In genomic region chr11:66722745-66723651, GRCh38 we compare ENCODE assay signal across 1 cellular context.
TF ChIP-seq lines count a peak whose summit lies in the region.

No MANE protein-coding gene starts in this region.

TF ChIP-seq in HepG2, 621 proteins besides CTCF, POLR2A, EP300 and RAD21 (continued from another document):
- TF ChIP-seq ZNF362 (CRISPR knock-in tag; IDR thresholded peaks at IDR 0.05; ENCODE audit: borderline replicate concordance): peak; percentile 58
- TF ChIP-seq ZNF770 (CRISPR knock-in tag; IDR thresholded peaks at IDR 0.05): peak; percentile 88
- TF ChIP-seq ZNF775 (CRISPR knock-in tag; IDR thresholded peaks at IDR 0.05; ENCODE audit: borderline replicate concordance): no peak
- peak; percentile 58 for TF ChIP-seq HNRNPLL (IDR thresholded peaks at IDR 0.05; ENCODE audit: low read depth, low read length, poor library complexity, severe bottlenecking)
- TF ChIP-seq KMT2A (CRISPR knock-in tag; IDR thresholded peaks at IDR 0.05): no peak
- TF ChIP-seq NR1H2 (CRISPR knock-in tag; IDR thresholded peaks at IDR 0.05; ENCODE audit: borderline replicate concordance, low read depth): no peak
TF ChIP-seq in HepG2: peak in this region for 3.
